Comparison of ENCODE assay signal across 9 cellular contexts in genomic region chr5:180618830-180619562, GRCh38. TPM values are rescaled to one million over a fixed set of nuclear protein-coding genes. Genes with fewer than 3 reads are reported as not detected.
DNase-seq lines count a peak whose midpoint lies in the region; ATAC-seq, FAIRE-seq and TF ChIP-seq lines count a peak whose summit lies in the region.
"Had no signal": no experiment of that assay in that cellular context is flagged by ENCODE, and none has a peak within 500 bp of the region (broad histone marks: within the 10 kb centered on the region; RNA-seq: fewer than 3 reads in every experiment).

No MANE protein-coding gene starts in this region.

- ATAC-seq in HG03521 (IDR thresholded peaks at IDR 0.05; ENCODE audit: unreplicated experiment) (no peak), HG02610 (IDR thresholded peaks at IDR 0.05; ENCODE audit: unreplicated experiment) (no peak)

- no peak for FAIRE-seq in GM12892 (lab: Jason Lieb, UNC)
- FAIRE-seq: G401.6 had no signal

- no peak for TF ChIP-seq POLR2A in GM12892 (IDR thresholded peaks at IDR 0.05; ENCODE audit: low read depth, low read length)

- no peak overlapping the region for H3K27ac ChIP-seq in skin epidermis

- DNase-seq in activated CD8-positive, alpha-beta memory T cell treated with anti-CD3 and anti-CD28 coated beads for 24 hours = peak; percentile 67
- no peak for DNase-seq in activated CD8-positive, alpha-beta memory T cell treated with anti-CD3 and anti-CD28 coated beads, Interleukin-2, amount 50 U/mL, for 4 hours
- DNase-seq in activated CD4-positive, alpha-beta T cell treated with anti-CD3 and anti-CD28 coated beads for 48 hours = peak; percentile 68
- DNase-seq in fibroblast of peridontal ligament (ENCODE audit: extremely low read depth) = peak; percentile 16
- no peak for DNase-seq in GM12892 (ENCODE audit: insufficient read length)

- H3K4me3 ChIP-seq in skin epidermis = peak overlapping the region in 4 of 7 experiments; percentile 3 to 34 (median 15)

RNA-seq across cellular contexts. Expression of gene SCGB3A1, which starts 27.7 kb away (rescaled TPM):
- not detected for polyA plus RNA-seq in GM12892 (2012; ENCODE audit: missing spikeins)

RNA-seq across cellular contexts. Expression of gene FLT4, which starts 30.4 kb away (rescaled TPM):
- not detected for polyA plus RNA-seq in GM12892 (2012; ENCODE audit: missing spikeins)

Comparison
In these comparisons a context has a peak if more than half of its experiments do, and no peak if none do; other contexts are left out.
1. DNase-seq: peak in activated CD8-positive, alpha-beta memory T cell treated with anti-CD3 and anti-CD28 coated beads for 24 hours (single experiment), activated CD4-positive, alpha-beta T cell treated with anti-CD3 and anti-CD28 coated beads for 48 hours (single experiment) and fibroblast of peridontal ligament (single experiment); none in activated CD8-positive, alpha-beta memory T cell treated with anti-CD3 and anti-CD28 coated beads, Interleukin-2, amount 50 U/mL, for 4 hours (single experiment) and GM12892 (single experiment).